In the genomic region with DNA sequence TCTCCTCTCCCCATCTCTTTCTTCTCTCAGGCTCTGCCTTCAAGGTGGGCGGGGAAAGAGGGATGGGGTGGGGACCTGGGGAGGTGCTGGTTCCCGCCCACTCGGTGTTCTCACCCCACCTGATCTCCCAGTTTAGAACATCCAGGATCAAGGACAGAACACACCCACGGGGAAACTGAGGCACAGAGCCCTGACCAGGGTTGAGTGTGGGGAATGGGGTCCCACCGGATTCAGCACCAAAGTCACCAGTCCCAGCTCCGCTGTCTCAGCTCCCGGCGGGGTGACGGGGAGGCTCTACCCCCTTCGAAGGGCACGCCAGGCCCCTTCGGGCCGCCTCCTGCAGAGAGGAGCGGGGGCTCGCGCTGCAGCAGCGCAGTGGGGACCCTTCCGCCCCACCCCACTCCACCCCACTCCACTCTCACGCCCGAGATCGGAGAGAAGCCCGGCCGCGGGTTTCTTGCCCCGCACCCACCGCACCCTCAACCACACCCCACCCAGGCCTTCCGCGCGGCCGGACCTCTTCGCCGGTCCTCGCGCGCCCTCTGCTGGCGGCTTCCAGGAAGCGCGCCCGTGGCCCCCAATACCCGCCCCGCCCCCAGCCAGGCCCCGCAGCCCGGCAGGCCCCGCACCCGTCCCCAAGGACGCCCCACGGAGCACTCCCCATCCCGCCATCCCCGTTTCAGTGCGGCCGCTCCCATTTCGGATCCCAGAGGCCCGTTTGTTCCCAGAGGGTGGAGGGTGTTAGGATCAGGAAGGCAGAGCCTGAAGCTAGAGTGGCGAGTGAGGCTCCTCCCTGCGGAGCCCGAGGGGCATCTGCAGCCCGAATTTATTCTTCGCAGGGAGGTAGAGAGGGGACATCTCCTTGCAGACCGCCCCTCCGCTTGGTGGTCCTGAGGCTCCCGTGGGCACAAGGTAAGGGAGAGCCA, we compare ENCODE assay signal across 8 cellular contexts. TPM values are rescaled to one million over a fixed set of nuclear protein-coding genes. Genes with fewer than 3 reads are reported as not detected.
DNase-seq lines count a peak whose midpoint lies in the region; ATAC-seq and TF ChIP-seq lines count a peak whose summit lies in the region.

No MANE protein-coding gene starts in this region.

- peak overlapping the region; percentile 71 for H3K4me3 Mint-ChIP-seq in activated T-helper 2 cell treated with anti-CD3 and anti-CD28 coated beads, Interferon-gamma antibody, Interleukin-2, Interleukin-4, amounts not matched to agents 10 μg/mL and 5 μg/mL and 100 μg/mL, durations not matched to agents 14 hours and 24 hours and 36 hours (ENCODE audit: low read depth)
- H3K4me3 Mint-ChIP-seq in stimulated activated naive CD8-positive, alpha-beta T cell treated with anti-CD3 and anti-CD28 coated beads, Interleukin-15, Interleukin-2, amounts not matched to agents 100 ng/mL and 50 ng/mL, for 24 hours = peak overlapping the region; percentile 78

- no peaks in the 10 kb centered on the region for H3F3A ChIP-seq in neural cell (ENCODE audit: insufficient read depth, low read length, poor library complexity, severe bottlenecking)

- H3K4me1 ChIP-seq in Panc1 (ENCODE audit: control insufficient read depth, insufficient read depth, low read length) = peaks cover 7% of the 10 kb centered on the region; the same call in 1 of the 2 replicates

- no peak overlapping the region for H3K27ac Mint-ChIP-seq in activated T-helper 2 cell treated with anti-CD3 and anti-CD28 coated beads, Interferon-gamma antibody, Interleukin-2, Interleukin-4, amounts not matched to agents 10 μg/mL and 5 μg/mL and 100 μg/mL, durations not matched to agents 14 hours and 24 hours and 36 hours
- no peak overlapping the region for H3K27ac Mint-ChIP-seq in stimulated activated naive CD8-positive, alpha-beta T cell treated with anti-CD3 and anti-CD28 coated beads, Interleukin-15, Interleukin-2, amounts not matched to agents 100 ng/mL and 50 ng/mL, for 24 hours

- peaks cover 13% of the 10 kb centered on the region for H3K4me1 Mint-ChIP-seq in activated T-helper 2 cell treated with anti-CD3 and anti-CD28 coated beads, Interferon-gamma antibody, Interleukin-2, Interleukin-4, amounts not matched to agents 10 μg/mL and 5 μg/mL and 100 μg/mL, durations not matched to agents 14 hours and 24 hours and 36 hours (ENCODE audit: low read depth)
- peaks cover 18% of the 10 kb centered on the region for H3K4me1 Mint-ChIP-seq in stimulated activated naive CD8-positive, alpha-beta T cell treated with anti-CD3 and anti-CD28 coated beads, Interleukin-15, Interleukin-2, amounts not matched to agents 100 ng/mL and 50 ng/mL, for 24 hours (ENCODE audit: low read depth)

- DNase-seq in BJ (ENCODE audit: low read depth) (no peak), Panc1 (ENCODE audit: low read depth, low spot score) (no peak), fibroblast of villous mesenchyme (ENCODE audit: low read depth) (peak; percentile 57)
- peak; percentile 70 for DNase-seq in activated T-helper 2 cell treated with anti-CD3 and anti-CD28 coated beads, Interferon-gamma antibody, Interleukin-2, Interleukin-4, amounts not matched to agents 10 μg/mL and 5 μg/mL and 100 μg/mL, durations not matched to agents 14 hours and 24 hours and 36 hours (ENCODE audit: low spot score)

- peaks cover 44% of the 10 kb centered on the region for H3K27me3 Mint-ChIP-seq in activated T-helper 2 cell treated with anti-CD3 and anti-CD28 coated beads, Interferon-gamma antibody, Interleukin-2, Interleukin-4, amounts not matched to agents 10 μg/mL and 5 μg/mL and 100 μg/mL, durations not matched to agents 14 hours and 24 hours and 36 hours (ENCODE audit: low read depth)
- peaks cover 46% of the 10 kb centered on the region for H3K27me3 Mint-ChIP-seq in stimulated activated naive CD8-positive, alpha-beta T cell treated with anti-CD3 and anti-CD28 coated beads, Interleukin-15, Interleukin-2, amounts not matched to agents 100 ng/mL and 50 ng/mL, for 24 hours

- no peaks in the 10 kb centered on the region for H3K36me3 ChIP-seq in BJ (ENCODE audit: control insufficient read depth, insufficient read depth, low read length)
- no peaks in the 10 kb centered on the region for H3K36me3 ChIP-seq in Panc1 (ENCODE audit: control insufficient read depth, insufficient read depth, low read length)
- H3K36me3 ChIP-seq in neural cell (ENCODE audit: insufficient read depth, low read length) = no peaks in the 10 kb centered on the region

- peak; percentile 89 for TF ChIP-seq RAD21 in neural cell (conservative IDR thresholded peaks at IDR 0.05)

- CTCF ChIA-PET in BJ (lab: Yijun Ruan, JAX) (interaction anchor here (0.6 to 7.8 kb wide), 45 partner anchors 9 to 518 kb away, joined by 3 to 115 read pairs (median 4); a partner anchor contains a TSS), Panc1 (lab: Charles Lee) (interaction anchor here (0.5 to 2.9 kb wide), 23 partner anchors 11 to 1231 kb away, joined by 3 to 21 read pairs (median 5); no protein-coding TSS in a partner anchor)

- H3K9ac ChIP-seq in neural cell (ENCODE audit: low read length) = peak overlapping the region; percentile 55

- H3K4me3 ChIP-seq in BJ (ENCODE audit: low read depth, low read length) = peak overlapping the region; percentile 71
- peak overlapping the region; percentile 71 to 94 for H3K4me3 ChIP-seq in Panc1 (ENCODE audit: low read depth in 2 of 2, low read length in 2 of 2)
- peak overlapping the region; percentile 70 for H3K4me3 ChIP-seq in fibroblast of villous mesenchyme (ENCODE audit: low read depth, low read length)
- H3K4me3 ChIP-seq in neural cell (ENCODE audit: low read length) = peak overlapping the region; percentile 69

- no peak for TF ChIP-seq EP300 in neural cell (conservative IDR thresholded peaks at IDR 0.05; ENCODE audit: poor library complexity, severe bottlenecking)

- H3K79me2 ChIP-seq in neural cell (replicated peaks; ENCODE audit: insufficient read depth, low read length) = no peaks in the 10 kb centered on the region

- POLR2A ChIA-PET in BJ (lab: Charles Lee) (interaction anchor here (0.6 kb wide), 1 partner anchor 136 kb away, joined by 4 read pairs; no protein-coding TSS in a partner anchor), Panc1 (lab: Charles Lee) (interaction anchor here (0.7 kb wide), 1 partner anchor 14 kb away, joined by 3 read pairs; no protein-coding TSS in a partner anchor)

- H2AFZ ChIP-seq in neural cell (ENCODE audit: low read depth, low read length) = no peak overlapping the region

- intact Hi-C loops in Panc1 (cut with micrococcal nuclease; ENCODE audit: unreplicated experiment) = loop anchor here (2.0 kb wide), 2 partner anchors 269 to 355 kb away; no protein-coding TSS in a partner anchor
- intact Hi-C loops in activated T-helper 2 cell treated with anti-CD3 and anti-CD28 coated beads, Interferon-gamma antibody, Interleukin-2, Interleukin-4, amounts not matched to agents 10 μg/mL and 5 μg/mL and 100 μg/mL, durations not matched to agents 14 hours and 24 hours and 36 hours (cut with micrococcal nuclease) = loop anchor here (2.0 to 5.0 kb wide), 2 partner anchors 273 to 355 kb away; no protein-coding TSS in a partner anchor

- H3K27ac ChIP-seq in Panc1 (ENCODE audit: low read length) = peak overlapping the region; percentile 75
- no peak overlapping the region for H3K27ac ChIP-seq in neural cell (ENCODE audit: low read length)

- peaks cover 29% of the 10 kb centered on the region for H3K27me3 ChIP-seq in BJ (ENCODE audit: control insufficient read depth, insufficient read depth, low read length)
- H3K27me3 ChIP-seq in Panc1 (ENCODE audit: control insufficient read depth, insufficient read depth, low read length) = peaks cover 7% of the 10 kb centered on the region
- peaks cover 22% of the 10 kb centered on the region for H3K27me3 ChIP-seq in neural cell (ENCODE audit: insufficient read depth, low read depth, low read length)

- no TSS peak for BruUV-seq in Panc1 (replicated peaks; lab: Mats Ljungman, UMichigan)

- peak overlapping the region; percentile 17 for H3K4me2 ChIP-seq in neural cell (ENCODE audit: low read length)

- peak; percentile 63 for ATAC-seq in GM19035 (IDR thresholded peaks at IDR 0.05; ENCODE audit: unreplicated experiment)
- ATAC-seq in HG03571 (IDR thresholded peaks at IDR 0.05; ENCODE audit: unreplicated experiment) = peak; percentile 47
- ATAC-seq in Panc1 = peak; percentile 87

- H3K9me2 ChIP-seq in neural cell (ENCODE audit: insufficient read depth, low read length) = no peaks in the 10 kb centered on the region

- H3K9me3 Mint-ChIP-seq in activated T-helper 2 cell treated with anti-CD3 and anti-CD28 coated beads, Interferon-gamma antibody, Interleukin-2, Interleukin-4, amounts not matched to agents 10 μg/mL and 5 μg/mL and 100 μg/mL, durations not matched to agents 14 hours and 24 hours and 36 hours = no peaks in the 10 kb centered on the region
- H3K9me3 Mint-ChIP-seq in stimulated activated naive CD8-positive, alpha-beta T cell treated with anti-CD3 and anti-CD28 coated beads, Interleukin-15, Interleukin-2, amounts not matched to agents 100 ng/mL and 50 ng/mL, for 24 hours = no peaks in the 10 kb centered on the region

- in situ Hi-C loops in Panc1 (cut with HindIII; ENCODE audit: low pct_unique_long_range_greater_than_20kb, low sequenced_read_pairs) = no loop called here

- H3K9me3 ChIP-seq in Panc1 (ENCODE audit: control insufficient read depth, insufficient read depth, low read depth, low read length) = no peaks in the 10 kb centered on the region
- H3K9me3 ChIP-seq in neural cell (ENCODE audit: low read length) = no peaks in the 10 kb centered on the region

- H4K20me1 ChIP-seq in neural cell (ENCODE audit: insufficient read depth) = no peaks in the 10 kb centered on the region

- peak; percentile 72 for TF ChIP-seq CTCF in BJ (IDR thresholded peaks at IDR 0.05; ENCODE audit: insufficient read depth, low read depth, low read length)
- peak; percentile 97 for TF ChIP-seq CTCF in Panc1 (IDR thresholded peaks at IDR 0.05)
- peak; percentile 62 for TF ChIP-seq CTCF in fibroblast of villous mesenchyme (IDR thresholded peaks at IDR 0.05; ENCODE audit: insufficient read depth, low read depth, low read length)
- peak; percentile 82 for TF ChIP-seq CTCF in neural cell (IDR thresholded peaks at IDR 0.05; ENCODE audit: poor library complexity, severe bottlenecking)

- no peaks in the 10 kb centered on the region for H3K36me3 Mint-ChIP-seq in activated T-helper 2 cell treated with anti-CD3 and anti-CD28 coated beads, Interferon-gamma antibody, Interleukin-2, Interleukin-4, amounts not matched to agents 10 μg/mL and 5 μg/mL and 100 μg/mL, durations not matched to agents 14 hours and 24 hours and 36 hours (ENCODE audit: low read depth)
- H3K36me3 Mint-ChIP-seq in stimulated activated naive CD8-positive, alpha-beta T cell treated with anti-CD3 and anti-CD28 coated beads, Interleukin-15, Interleukin-2, amounts not matched to agents 100 ng/mL and 50 ng/mL, for 24 hours (ENCODE audit: low read depth) = no peaks in the 10 kb centered on the region

RNA-seq across cellular contexts. Expression of a gene that starts 18.0 kb away (rescaled TPM):
- 18.8 and 31.3 TPM in 2 replicates for polyA plus RNA-seq in BJ (2011; rRNA removed)
- polyA minus RNA-seq in BJ (2011; rRNA and poly(A)+ RNA removed) = 29.0 and 53.3 TPM in 2 replicates
- total RNA-seq in Panc1 (2021; ENCODE audit: unreplicated experiment) = 36.1 TPM
- polyA plus RNA-seq in Panc1 (2012; ENCODE audit: insufficient read length) = 35.0 TPM
- total RNA-seq in activated T-helper 2 cell treated with anti-CD3 and anti-CD28 coated beads, Interferon-gamma antibody, Interleukin-2, Interleukin-4, amounts not matched to agents 10 μg/mL and 5 μg/mL and 100 μg/mL, durations not matched to agents 14 hours and 24 hours and 36 hours = 32.4 and 33.4 TPM in 2 replicates
- 8.2 and 9.3 TPM in 2 replicates for total RNA-seq in fibroblast of villous mesenchyme
- polyA plus RNA-seq in neural cell = 23.0 and 30.8 TPM in 2 replicates
- polyA minus RNA-seq in neural cell = 15.9 and 17.5 TPM in 2 replicates

RNA-seq across cellular contexts. Expression of a gene that starts 18.0 kb away (rescaled TPM):
- 46.4 and 51.9 TPM in 2 replicates for polyA plus RNA-seq in BJ (2011; rRNA removed)
- 7.7 and 13.1 TPM in 2 replicates for polyA minus RNA-seq in BJ (2011; rRNA and poly(A)+ RNA removed)
- total RNA-seq in Panc1 (2021; ENCODE audit: unreplicated experiment) = 27.6 TPM
- 52.1 TPM for polyA plus RNA-seq in Panc1 (2012; ENCODE audit: insufficient read length)
- 7.2 and 7.8 TPM in 2 replicates for total RNA-seq in activated T-helper 2 cell treated with anti-CD3 and anti-CD28 coated beads, Interferon-gamma antibody, Interleukin-2, Interleukin-4, amounts not matched to agents 10 μg/mL and 5 μg/mL and 100 μg/mL, durations not matched to agents 14 hours and 24 hours and 36 hours
- 30.9 and 34.1 TPM in 2 replicates for total RNA-seq in fibroblast of villous mesenchyme
- 173 and 234 TPM in 2 replicates for polyA plus RNA-seq in neural cell
- polyA minus RNA-seq in neural cell = 30.8 and 33.4 TPM in 2 replicates

Comparison
In these comparisons a context has a peak if more than half of its experiments do, and no peak if none do; other contexts are left out.
1. DNase-seq: peak in activated T-helper 2 cell treated with anti-CD3 and anti-CD28 coated beads, Interferon-gamma antibody, Interleukin-2, Interleukin-4, amounts not matched to agents 10 μg/mL and 5 μg/mL and 100 μg/mL, durations not matched to agents 14 hours and 24 hours and 36 hours (single experiment) and fibroblast of villous mesenchyme (single experiment); none in BJ (single experiment) and Panc1 (single experiment).
2. Peak in every context shown above with its lines, with median percentiles within 50 percentile points of each other: H3K4me3 ChIP-seq, CTCF ChIP-seq and ATAC-seq.